ENCODE assay signal across 8 cellular contexts in the genomic region with DNA sequence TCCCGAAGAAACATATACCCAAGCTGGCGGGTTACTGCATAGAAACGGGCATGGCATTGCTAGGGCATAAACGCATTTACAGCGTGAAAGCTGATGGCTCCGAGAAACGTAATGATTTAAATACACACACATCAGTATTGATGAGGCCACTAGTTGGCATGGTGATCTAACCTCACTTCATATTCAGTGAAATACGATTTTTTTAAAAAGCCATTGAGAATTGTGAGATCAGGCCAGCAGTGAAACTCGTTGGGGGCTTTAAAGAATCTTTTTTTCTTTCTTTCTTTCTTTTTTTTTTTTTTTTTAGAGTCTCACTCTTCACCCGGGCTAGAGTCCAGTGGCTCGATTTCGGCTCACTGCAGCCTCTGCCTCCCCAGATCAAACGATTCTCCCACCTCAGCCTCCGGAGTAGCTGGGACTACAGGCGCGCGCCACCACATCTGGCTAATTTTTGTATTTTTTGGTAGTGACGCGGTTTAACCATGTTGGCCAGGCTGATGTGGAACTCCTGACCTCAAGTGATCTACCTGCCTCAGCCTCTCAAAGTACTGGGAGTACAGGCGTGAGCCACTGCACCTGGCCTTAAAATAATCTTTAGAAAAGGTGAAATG. TPM values are rescaled to one million over a fixed set of nuclear protein-coding genes. Genes with fewer than 3 reads are reported as not detected.
A peak's percentile ranks its signal among the peaks of the same experiment; 100 is the strongest.
DNase-seq lines count a peak whose midpoint lies in the region; ATAC-seq and TF ChIP-seq lines count a peak whose summit lies in the region.

No MANE protein-coding gene starts in this region.

- H3K27me3 Mint-ChIP-seq in activated CD4-positive, alpha-beta T cell treated with anti-CD3 and anti-CD28 coated beads for 36 hours = no peaks in the 10 kb centered on the region
- H3K27me3 Mint-ChIP-seq in activated naive CD8-positive, alpha-beta T cell treated with anti-CD3 and anti-CD28 coated beads, Interleukin-2, amount 50 U/mL, for 24 hours = peaks cover 2% of the 10 kb centered on the region

- POLR2A ChIA-PET in activated CD4-positive, alpha-beta T cell treated with anti-CD3 and anti-CD28 coated beads for 36 hours (lab: Charles Lee) = interaction anchor here (0.8 to 0.9 kb wide), 2 partner anchors 15 to 21 kb away, joined by 3 read pairs; no protein-coding TSS in a partner anchor

- H3K36me3 Mint-ChIP-seq in activated CD4-positive, alpha-beta T cell treated with anti-CD3 and anti-CD28 coated beads for 36 hours (ENCODE audit: low read depth) = peaks cover 2% of the 10 kb centered on the region
- peaks cover 10% of the 10 kb centered on the region for H3K36me3 Mint-ChIP-seq in activated naive CD8-positive, alpha-beta T cell treated with anti-CD3 and anti-CD28 coated beads, Interleukin-2, amount 50 U/mL, for 24 hours (ENCODE audit: low read depth)

- peaks cover 25 to 55% of the 10 kb centered on the region in 2 donors for H3K4me1 ChIP-seq in thoracic aorta (ENCODE audit: control insufficient read depth in 1 of 2, low read depth in 2 of 2)

- peak overlapping the region; percentile 97 for H3K4me3 Mint-ChIP-seq in activated CD4-positive, alpha-beta T cell treated with anti-CD3 and anti-CD28 coated beads for 36 hours
- H3K4me3 Mint-ChIP-seq in activated naive CD8-positive, alpha-beta T cell treated with anti-CD3 and anti-CD28 coated beads, Interleukin-2, amount 50 U/mL, for 24 hours = peak overlapping the region; percentile 80

- H3K4me3 ChIP-seq in kidney epithelial cell (ENCODE audit: low read depth, low read length) (peak overlapping the region; percentile 65), thoracic aorta (peak overlapping the region; percentile 96)

- intact Hi-C loops in activated CD4-positive, alpha-beta T cell treated with anti-CD3 and anti-CD28 coated beads for 36 hours (cut with DNase I, micrococcal nuclease) = loop anchor here in 1 of 2 experiments (5.0 to 10.0 kb wide), 4 partner anchors 276 to 1332 kb away; partner anchors contain the start of genes ACAA2, CXXC1, MBD1 and SMAD2

- peaks cover 1% of the 10 kb centered on the region for H3K36me3 ChIP-seq in kidney epithelial cell (ENCODE audit: control insufficient read depth, insufficient read depth, low read length)
- H3K36me3 ChIP-seq in thoracic aorta = peaks cover under 1% of the 10 kb centered on the region

- no peak for TF ChIP-seq CTCF in kidney epithelial cell (IDR thresholded peaks at IDR 0.05; ENCODE audit: insufficient read depth, low read length, poor library complexity, severe bottlenecking)
- no peak for TF ChIP-seq CTCF in thoracic aorta (IDR thresholded peaks at IDR 0.05)

- H3K27me3 ChIP-seq in kidney epithelial cell (ENCODE audit: control insufficient read depth, insufficient read depth, low read length) (no peaks in the 10 kb centered on the region), thoracic aorta (replicated peaks; ENCODE audit: insufficient read depth) (no peaks in the 10 kb centered on the region)

- no peak for DNase-seq in activated CD4-positive, alpha-beta T cell treated with anti-CD3 and anti-CD28 coated beads for 36 hours
- DNase-seq in activated CD4-positive, alpha-beta T cell treated with anti-CD3 and anti-CD28 coated beads for 4 hours = no peak
- DNase-seq in activated naive CD8-positive, alpha-beta T cell treated with anti-CD3 and anti-CD28 coated beads, Interleukin-2, amount 50 U/mL, for 24 hours = no peak
- no peak for DNase-seq in kidney epithelial cell (ENCODE audit: low read depth)
- no peak for DNase-seq in thoracic aorta (ENCODE audit: low spot score)
- no peak for DNase-seq in COLO829 (ENCODE audit: low spot score)
- DNase-seq in cortex of kidney (lab: John Stamatoyannopoulos, UW) = no peak
- DNase-seq in cerebellar cortex (ENCODE audit: low spot score) = no peak

- H3K9me3 ChIP-seq in thoracic aorta = no peaks in the 10 kb centered on the region

- CTCF ChIA-PET in activated CD4-positive, alpha-beta T cell treated with anti-CD3 and anti-CD28 coated beads for 36 hours (lab: Charles Lee) = interaction anchor here (0.6 to 1.7 kb wide), 7 partner anchors 8 to 1210 kb away, joined by 3 to 5 read pairs (median 4); no protein-coding TSS in a partner anchor

- no peak overlapping the region for H3K27ac Mint-ChIP-seq in activated CD4-positive, alpha-beta T cell treated with anti-CD3 and anti-CD28 coated beads for 36 hours
- H3K27ac Mint-ChIP-seq in activated naive CD8-positive, alpha-beta T cell treated with anti-CD3 and anti-CD28 coated beads, Interleukin-2, amount 50 U/mL, for 24 hours = no peak overlapping the region

- H3K27ac ChIP-seq in thoracic aorta = peak overlapping the region; percentile 99 to 100

- no peaks in the 10 kb centered on the region for H3K9me3 Mint-ChIP-seq in activated CD4-positive, alpha-beta T cell treated with anti-CD3 and anti-CD28 coated beads for 36 hours (ENCODE audit: low read depth)
- no peaks in the 10 kb centered on the region for H3K9me3 Mint-ChIP-seq in activated naive CD8-positive, alpha-beta T cell treated with anti-CD3 and anti-CD28 coated beads, Interleukin-2, amount 50 U/mL, for 24 hours

- no peak for ATAC-seq in activated CD4-positive, alpha-beta T cell treated with anti-CD3 and anti-CD28 coated beads for 36 hours
- no peak for ATAC-seq in activated naive CD8-positive, alpha-beta T cell treated with anti-CD3 and anti-CD28 coated beads, Interleukin-2, amount 50 U/mL, for 24 hours
- ATAC-seq in thoracic aorta (ENCODE audit: insufficient number of reproducible peaks, low FRiP score, low read depth) = no peak

- H3K4me1 Mint-ChIP-seq in activated CD4-positive, alpha-beta T cell treated with anti-CD3 and anti-CD28 coated beads for 36 hours = peaks cover 26% of the 10 kb centered on the region
- peaks cover 28% of the 10 kb centered on the region for H3K4me1 Mint-ChIP-seq in activated naive CD8-positive, alpha-beta T cell treated with anti-CD3 and anti-CD28 coated beads, Interleukin-2, amount 50 U/mL, for 24 hours

RNA-seq across cellular contexts. Expression of gene SMAD7, which starts 2.4 kb away (rescaled TPM):
- total RNA-seq in activated CD4-positive, alpha-beta T cell treated with anti-CD3 and anti-CD28 coated beads for 36 hours = 1 to 10 TPM; 7.2 to 9.3 TPM
- total RNA-seq in kidney epithelial cell = 54.3 and 68.1 TPM in 2 replicates
- total RNA-seq in thoracic aorta = 100 to 1,000 TPM in 1 of 2 donors, 10 to 100 TPM in 1; 80.8 to 107 TPM
